20 cellular contexts compared by ENCODE assay signal in the genomic region with DNA sequence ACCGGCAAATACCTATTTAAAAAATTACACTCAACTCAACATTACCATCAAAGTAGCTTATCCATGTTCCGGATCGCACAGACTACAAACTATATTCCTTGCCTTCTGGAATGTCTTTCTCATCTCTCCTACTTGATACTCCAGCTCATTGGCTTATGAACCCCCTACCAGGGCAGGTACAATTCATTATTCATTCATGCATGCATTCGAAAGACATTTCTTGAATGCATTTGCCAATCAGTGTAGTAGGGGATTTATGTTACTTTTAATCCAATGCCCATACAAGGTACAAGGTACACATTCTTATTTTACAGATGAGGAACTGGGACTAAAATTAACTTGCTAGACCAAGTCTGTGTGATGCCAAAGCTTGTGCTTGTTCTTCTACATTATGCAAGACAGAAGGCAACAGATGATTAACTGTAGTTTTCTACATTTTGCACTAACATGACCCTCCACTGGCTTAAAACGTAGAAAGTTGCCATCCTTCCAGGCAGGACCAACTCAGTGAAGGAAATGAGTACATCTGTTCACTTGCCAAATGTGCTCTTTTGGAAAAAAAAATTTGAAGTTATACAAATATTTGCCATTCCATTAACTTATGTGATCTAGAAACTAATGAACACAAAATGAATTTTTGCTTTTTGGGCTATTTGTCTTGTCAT. TPM values are rescaled to one million over a fixed set of nuclear protein-coding genes. Genes with fewer than 3 reads are reported as not detected.
A peak's percentile ranks its signal among the peaks of the same experiment; 100 is the strongest.
DNase-seq lines count a peak whose midpoint lies in the region; ATAC-seq, FAIRE-seq and TF ChIP-seq lines count a peak whose summit lies in the region.
"Had no signal": no experiment of that assay in that cellular context is flagged by ENCODE, and none has a peak within 500 bp of the region (broad histone marks: within the 10 kb centered on the region; RNA-seq: fewer than 3 reads in every experiment).

No MANE protein-coding gene starts in this region.

- no peaks in the 10 kb centered on the region for H3K9me3 Mint-ChIP-seq in activated naive CD4-positive, alpha-beta T cell treated with anti-CD3 and anti-CD28 coated beads, Interleukin-2, amount 10 ng/mL, durations not matched to agents 7 days and 5 days
- H3K9me3 Mint-ChIP-seq: activated T-cell treated with anti-CD3 and anti-CD28 coated beads, Interleukin-2, amount 50 U/mL, for 24 hours; CD8-positive, alpha-beta memory T cell had no signal

- 77 to 83% methylated on average over 5 of the region's 5 CpGs for WGBS in pancreas, 2 donors

- peak overlapping the region in 1 of 4 donors; percentile 50 for H3K27ac ChIP-seq in pancreas
- H3K27ac ChIP-seq in vagina = peak overlapping the region; percentile 60

- no peak overlapping the region for H3K27ac Mint-ChIP-seq in activated naive CD4-positive, alpha-beta T cell treated with anti-CD3 and anti-CD28 coated beads, Interleukin-2, amount 10 ng/mL, durations not matched to agents 7 days and 5 days
- H3K27ac Mint-ChIP-seq: activated T-cell treated with anti-CD3 and anti-CD28 coated beads, Interleukin-2, amount 50 U/mL, for 24 hours; CD8-positive, alpha-beta memory T cell; stimulated activated naive B cell treated with anti-CD40 and anti-IgM and Interleukin-4, amounts not matched to agents 10 μg/mL and 1 μg/mL and 100 μg/mL, for 72 hours had no signal

- CTCF ChIA-PET in activated naive CD4-positive, alpha-beta T cell treated with anti-CD3 and anti-CD28 coated beads, Interleukin-2, amount 10 ng/mL, durations not matched to agents 7 days and 5 days (lab: Charles Lee) = interaction anchor here (0.6 kb wide), 1 partner anchor 1001 kb away, joined by 3 read pairs; no protein-coding TSS in a partner anchor
- CTCF ChIA-PET in GM10248 (lab: Yijun Ruan, JAX) = interaction anchor here (1.0 to 1.5 kb wide), 3 partner anchors 12 to 16 kb away, joined by 3 to 4 read pairs (median 3); no protein-coding TSS in a partner anchor

- no peaks in the 10 kb centered on the region for H3K27me3 Mint-ChIP-seq in activated naive CD4-positive, alpha-beta T cell treated with anti-CD3 and anti-CD28 coated beads, Interleukin-2, amount 10 ng/mL, durations not matched to agents 7 days and 5 days
- H3K27me3 Mint-ChIP-seq: stimulated activated naive B cell treated with anti-CD40 and anti-IgM and Interleukin-4, amounts not matched to agents 10 μg/mL and 1 μg/mL and 100 μg/mL, for 72 hours had no signal

- no peak for TF ChIP-seq CTCF in fibroblast of pulmonary artery (IDR thresholded peaks at IDR 0.05; ENCODE audit: low read length, missing control alignments)
- no peak for TF ChIP-seq CTCF in pancreas (IDR thresholded peaks at IDR 0.05)
- no peak for TF ChIP-seq CTCF in vagina (IDR thresholded peaks at IDR 0.05)
- no peak for TF ChIP-seq CTCF in GM10248 (IDR thresholded peaks at IDR 0.05; ENCODE audit: control extremely low read depth, extremely low read depth, low read depth, missing control alignments)

- H3K4me3 ChIP-seq in fibroblast of pulmonary artery (replicated peaks; ENCODE audit: low read depth, low read length) (no peak overlapping the region), pancreas (no peak overlapping the region), vagina (no peak overlapping the region)
- H3K4me3 ChIP-seq: GM12878, smooth muscle cell had no signal

- no peak for FAIRE-seq in pancreas (lab: Jason Lieb, UNC)
- FAIRE-seq: GM12878 had no signal

- intact Hi-C loops in Right ventricle myocardium superior (cut with DNase I) = no loop called here
- intact Hi-C loops in cardiac septum (cut with DNase I) = no loop called here
- intact Hi-C loops in pancreas (cut with DNase I) = no loop called here
- intact Hi-C loops in vagina (cut with DNase I) = loop anchor here (5.0 kb wide), 1 partner anchor 114 kb away; a partner anchor contains a TSS

- H3K36me3 ChIP-seq in pancreas = no peaks in the 10 kb centered on the region
- H3K36me3 ChIP-seq in vagina = no peaks in the 10 kb centered on the region

- H3K4me1 Mint-ChIP-seq in activated naive CD4-positive, alpha-beta T cell treated with anti-CD3 and anti-CD28 coated beads, Interleukin-2, amount 10 ng/mL, durations not matched to agents 7 days and 5 days = no peaks in the 10 kb centered on the region
- H3K4me1 Mint-ChIP-seq: CD8-positive, alpha-beta memory T cell; stimulated activated naive B cell treated with anti-CD40 and anti-IgM and Interleukin-4, amounts not matched to agents 10 μg/mL and 1 μg/mL and 100 μg/mL, for 72 hours had no signal

- no peak for DNase-seq in Right ventricle myocardium superior
- DNase-seq in cardiac septum (ENCODE audit: low spot score) = no peak
- DNase-seq in fibroblast of pulmonary artery (ENCODE audit: low read depth) = peak; percentile 6
- DNase-seq in pancreas = no peak
- no peak for DNase-seq in vagina (ENCODE audit: extremely low spot score in 2 of 2)
- DNase-seq in activated naive CD4-positive, alpha-beta T cell treated with anti-CD3 and anti-CD28 coated beads, Interleukin-2, amount 10 ng/mL, durations not matched to agents 7 days and 5 days = no peak
- DNase-seq in GM10248 (ENCODE audit: extremely low spot score) = no peak
- DNase-seq: activated CD4-positive, alpha-beta T cell treated with anti-CD3 and anti-CD28 coated beads, Interleukin-2, amount 50 U/mL, for 1 hour; activated T-cell treated with anti-CD3 and anti-CD28 coated beads, Interleukin-2, amount 50 U/mL, for 24 hours; CD8-positive, alpha-beta memory T cell; NCI-H1092 treated with DMSO at 0.1 percent for 48 hours; NK-92 treated with Interleukin-12 subunit alpha and Interleukin-12 subunit beta, amount 100 ng/mL, for 24 hours; SHP77 treated with DMSO at 0.1 percent for 48 hours; stimulated activated naive B cell treated with anti-CD40 and anti-IgM and Interleukin-4, amounts not matched to agents 10 μg/mL and 1 μg/mL and 100 μg/mL, for 72 hours; T-helper 9 cell had no signal

- H3K27me3 ChIP-seq in pancreas (no peaks in the 10 kb centered on the region), vagina (no peaks in the 10 kb centered on the region)

- POLR2A ChIA-PET in GM10248 (lab: Yijun Ruan, JAX) = no interaction called here

- H3K9me3 ChIP-seq in pancreas (no peaks in the 10 kb centered on the region), vagina (no peaks in the 10 kb centered on the region)

- H3K4me1 ChIP-seq in pancreas (peaks cover 0 to 13% (median 8%) of the 10 kb centered on the region in 3 donors), vagina (peaks cover 39% of the 10 kb centered on the region)

- no peak overlapping the region for H3K4me3 Mint-ChIP-seq in activated naive CD4-positive, alpha-beta T cell treated with anti-CD3 and anti-CD28 coated beads, Interleukin-2, amount 10 ng/mL, durations not matched to agents 7 days and 5 days
- H3K4me3 Mint-ChIP-seq: activated T-cell treated with anti-CD3 and anti-CD28 coated beads, Interleukin-2, amount 50 U/mL, for 24 hours; CD8-positive, alpha-beta memory T cell; stimulated activated naive B cell treated with anti-CD40 and anti-IgM and Interleukin-4, amounts not matched to agents 10 μg/mL and 1 μg/mL and 100 μg/mL, for 72 hours had no signal

- TF ChIP-seq POLR2A in vagina (IDR thresholded peaks at IDR 0.05) = no peak

- peak; percentile 30 for ATAC-seq in Right ventricle myocardium superior (ENCODE audit: poor library complexity)
- peak; percentile 34 to 80 (median 58) for ATAC-seq in pancreas
- ATAC-seq in HG02642 (IDR thresholded peaks at IDR 0.05; ENCODE audit: poor library complexity, unreplicated experiment) = no peak
- ATAC-seq: GM12878; stimulated activated naive B cell treated with anti-CD40 and anti-IgM and Interleukin-4, amounts not matched to agents 10 μg/mL and 1 μg/mL and 100 μg/mL, for 72 hours had no signal

- no peaks in the 10 kb centered on the region for H3K36me3 Mint-ChIP-seq in activated naive CD4-positive, alpha-beta T cell treated with anti-CD3 and anti-CD28 coated beads, Interleukin-2, amount 10 ng/mL, durations not matched to agents 7 days and 5 days
- H3K36me3 Mint-ChIP-seq: CD8-positive, alpha-beta memory T cell had no signal

RNA-seq across cellular contexts. Expression of a gene that starts 53.7 kb away (rescaled TPM):
- 53.5 TPM for total RNA-seq in Right ventricle myocardium superior
- 38.0 TPM for total RNA-seq in cardiac septum
- 10 to 100 TPM; 17.3 to 28.8 (median 25.2) TPM for total RNA-seq in pancreas
- polyA plus RNA-seq in pancreas = 10 to 100 TPM in 1 of 2 donors, 1 to 10 TPM in 1; 7.9 to 19.4 TPM
- 17.2 TPM for total RNA-seq in vagina
- total RNA-seq: A673; CD8-positive, alpha-beta memory T cell; GM12878; smooth muscle cell had no signal
- polyA plus RNA-seq: CD8-positive, alpha-beta memory T cell; GM12878; neural cell; smooth muscle cell had no signal
